Comparison of ENCODE assay signal across 1 cellular context in the genomic region with DNA sequence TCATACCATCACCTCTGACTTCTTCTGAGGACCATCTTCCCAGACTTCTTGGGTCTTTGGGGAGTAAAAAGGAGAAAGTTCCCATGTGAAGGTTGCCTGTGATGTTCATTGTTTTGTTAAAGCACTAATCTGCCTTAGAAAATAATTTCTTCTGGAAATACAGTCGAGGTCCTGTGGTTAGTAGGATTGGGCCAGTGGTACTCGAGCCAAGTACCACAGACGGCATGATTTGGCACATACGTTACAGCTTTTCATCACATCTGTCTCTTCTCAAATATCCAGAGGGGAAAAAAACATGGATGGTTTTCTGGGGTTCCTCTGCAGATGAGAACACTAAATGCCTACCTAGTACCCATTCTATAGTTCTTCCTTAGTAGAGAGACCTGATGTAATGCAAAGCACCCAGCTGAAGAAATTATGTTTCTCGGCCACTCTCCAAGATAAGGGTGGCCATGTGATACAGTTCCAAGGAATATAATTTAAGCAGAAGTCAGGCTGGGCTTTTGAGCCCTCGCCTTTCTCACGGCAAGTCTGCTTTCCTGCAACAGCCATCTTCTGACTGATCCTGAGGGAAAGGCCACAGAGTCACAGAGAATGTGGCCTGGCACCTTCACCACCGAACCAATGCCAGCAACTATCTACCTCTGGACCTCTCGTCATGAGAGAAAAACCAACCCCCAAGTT.
TF ChIP-seq lines count a peak whose summit lies in the region.

No MANE protein-coding gene starts in this region.

TF ChIP-seq in IMR-90, 13 proteins besides CTCF, POLR2A, EP300 and RAD21 (continued from another document):
- TF ChIP-seq CHD1 (IDR thresholded peaks at IDR 0.05; ENCODE audit: low read depth, low read length) (no peak), MXI1 (IDR thresholded peaks at IDR 0.05; ENCODE audit: borderline replicate concordance, low read depth, low read length) (no peak), BHLHE40 (IDR thresholded peaks at IDR 0.05; ENCODE audit: low read depth, low read length) (no peak), CEBPB (IDR thresholded peaks at IDR 0.05; ENCODE audit: low read depth, low read length) (no peak), ELK1 (IDR thresholded peaks at IDR 0.05; ENCODE audit: borderline replicate concordance, low read depth, low read length) (no peak), RFX5 (IDR thresholded peaks at IDR 0.05; ENCODE audit: low read depth, low read length) (no peak), RCOR1 (IDR thresholded peaks at IDR 0.05; ENCODE audit: insufficient replicate concordance, low read length) (no peak), FOS (IDR thresholded peaks at IDR 0.05; ENCODE audit: low read depth, low read length) (no peak), MAFK (IDR thresholded peaks at IDR 0.05; ENCODE audit: low read depth, low read length) (no peak), USF2 (IDR thresholded peaks at IDR 0.05; ENCODE audit: low read depth, low read length) (no peak)
